ENCODE assay signal across 10 cellular contexts in genomic region chr2:36530983-36531354, GRCh38.
DNase-seq lines count a peak whose midpoint lies in the region; ATAC-seq and TF ChIP-seq lines count a peak whose summit lies in the region.
"Had no signal": no experiment of that assay in that cellular context is flagged by ENCODE, and none has a peak within 500 bp of the region (broad histone marks: within the 10 kb centered on the region; RNA-seq: fewer than 3 reads in every experiment).

No MANE protein-coding gene starts in this region.

- TF ChIP-seq POLR2A in prostate gland (IDR thresholded peaks at IDR 0.05), result no peak

- no peaks in the 10 kb centered on the region for H3K36me3 ChIP-seq in prostate gland

- DNase-seq in AML-193 (lab: John Stamatoyannopoulos, UW) (peak; percentile 72 to 78), amniotic epithelial cell (ENCODE audit: low read depth) (peak; percentile 90), medulla oblongata (ENCODE audit: extremely low spot score) (peak; percentile 22), HUDEP-2 (lab: John Stamatoyannopoulos, UW; ENCODE audit: unreplicated experiment in 76 of 76) (no peak), prostate gland (ENCODE audit: low spot score) (no peak)

- no peaks in the 10 kb centered on the region for H3K4me1 ChIP-seq in prostate gland (replicated peaks)

- H3K4me3 ChIP-seq in prostate gland, result no peak overlapping the region

- 94% methylated on average over 3 of the region's 3 CpGs for WGBS in prostate gland

- ATAC-seq in HG03103 (IDR thresholded peaks at IDR 0.05; ENCODE audit: low read depth, unreplicated experiment) (peak; percentile 22), esophagus mucosa (no peak)
- ATAC-seq in activated CD4-positive, CD25-positive, alpha-beta regulatory T cell treated with anti-CD3 and anti-CD28 coated beads, Interleukin-2, amount 50 U/mL, for 24 hours, result no peak
- ATAC-seq: activated naive CD4-positive, alpha-beta T cell treated with anti-CD3 and anti-CD28 coated beads, Interleukin-2, amount 50 U/mL, for 72 hours had no signal

- H3K27me3 ChIP-seq in prostate gland (replicated peaks; ENCODE audit: insufficient read depth), result no peaks in the 10 kb centered on the region

- no peak for TF ChIP-seq CTCF in prostate gland (IDR thresholded peaks at IDR 0.05)

- H3K9me3 ChIP-seq in prostate gland, result no peaks in the 10 kb centered on the region

- no peak overlapping the region for H3K27ac ChIP-seq in prostate gland
- H3K27ac ChIP-seq: C4-2B had no signal

- intact Hi-C loops in prostate gland (cut with DNase I), result no loop called here

Comparison
In these comparisons a context has a peak if more than half of its experiments do, and no peak if none do; other contexts are left out.
1. DNase-seq: peak in AML-193 (2 of 2), amniotic epithelial cell (single experiment) and medulla oblongata (single experiment); none in HUDEP-2 (0 of 76) and prostate gland (single experiment).